Comparison of ENCODE assay signal across 29 cellular contexts in genomic region chr2:25829377-25829704, GRCh38. TPM values are rescaled to one million over a fixed set of nuclear protein-coding genes. Genes with fewer than 3 reads are reported as not detected.
DNase-seq lines count a peak whose midpoint lies in the region; ATAC-seq and TF ChIP-seq lines count a peak whose summit lies in the region.
"Had no signal": no experiment of that assay in that cellular context is flagged by ENCODE, and none has a peak within 500 bp of the region (broad histone marks: within the 10 kb centered on the region; RNA-seq: fewer than 3 reads in every experiment).

No MANE protein-coding gene starts in this region.

- H3K36me3 Mint-ChIP-seq in activated T-cell treated with anti-CD3 and anti-CD28 coated beads, Interleukin-2, amount 50 U/mL, for 24 hours (ENCODE audit: low read depth), result peaks cover 56% of the 10 kb centered on the region
- peaks cover 40% of the 10 kb centered on the region for H3K36me3 Mint-ChIP-seq in activated naive CD8-positive, alpha-beta T cell treated with anti-CD3 and anti-CD28 coated beads, Interleukin-2, amount 50 U/mL, for 24 hours (ENCODE audit: low read depth)
- peaks cover 11% of the 10 kb centered on the region for H3K36me3 Mint-ChIP-seq in chondrocyte (ENCODE audit: low read depth)

- H3K9ac ChIP-seq in subcutaneous abdominal adipose tissue (ENCODE audit: low read length in 5 of 5), result peak overlapping the region in 2 of 5 donors; percentile 50 to 68
- H3K9ac ChIP-seq: BLaER1, GM23248 had no signal

- H3K27ac Mint-ChIP-seq in activated T-cell treated with anti-CD3 and anti-CD28 coated beads, Interleukin-2, amount 50 U/mL, for 24 hours, result peak overlapping the region; percentile 81
- H3K27ac Mint-ChIP-seq in activated naive CD8-positive, alpha-beta T cell treated with anti-CD3 and anti-CD28 coated beads, Interleukin-2, amount 50 U/mL, for 24 hours, result peak overlapping the region; percentile 76
- no peak overlapping the region for H3K27ac Mint-ChIP-seq in chondrocyte (ENCODE audit: unreplicated experiment)
- H3K27ac Mint-ChIP-seq: memory B cell, type B pancreatic cell had no signal

- no peak for TF ChIP-seq CTCF in fibroblast of villous mesenchyme (IDR thresholded peaks at IDR 0.05; ENCODE audit: insufficient read depth, low read depth, low read length)
- TF ChIP-seq CTCF in chondrocyte (IDR thresholded peaks at IDR 0.05), result no peak

- intact Hi-C loops in sciatic nerve (cut with DNase I), result no loop called here

- H3K4me1 Mint-ChIP-seq in activated T-cell treated with anti-CD3 and anti-CD28 coated beads, Interleukin-2, amount 50 U/mL, for 24 hours (ENCODE audit: low read depth), result peaks cover 78% of the 10 kb centered on the region
- H3K4me1 Mint-ChIP-seq in activated naive CD8-positive, alpha-beta T cell treated with anti-CD3 and anti-CD28 coated beads, Interleukin-2, amount 50 U/mL, for 24 hours, result peaks cover 85% of the 10 kb centered on the region
- H3K4me1 Mint-ChIP-seq in chondrocyte (ENCODE audit: low read depth), result peaks cover 10% of the 10 kb centered on the region

- H3K4me1 ChIP-seq in subcutaneous abdominal adipose tissue (ENCODE audit: control insufficient read depth in 5 of 5, insufficient read depth in 5 of 5, low read length in 5 of 5), result peaks cover 3 to 15% (median 15%) of the 10 kb centered on the region in 5 donors
- H3K4me1 ChIP-seq: BLaER1, gastroesophageal sphincter, SJCRH30 had no signal

- H3K4me3 Mint-ChIP-seq in activated T-cell treated with anti-CD3 and anti-CD28 coated beads, Interleukin-2, amount 50 U/mL, for 24 hours, result no peak overlapping the region
- H3K4me3 Mint-ChIP-seq in activated naive CD8-positive, alpha-beta T cell treated with anti-CD3 and anti-CD28 coated beads, Interleukin-2, amount 50 U/mL, for 24 hours, result peak overlapping the region; percentile 52
- no peak overlapping the region for H3K4me3 Mint-ChIP-seq in chondrocyte (ENCODE audit: unreplicated experiment)
- H3K4me3 Mint-ChIP-seq: memory B cell, type B pancreatic cell had no signal

- no peak for DNase-seq in activated T-cell treated with anti-CD3 and anti-CD28 coated beads, Interleukin-2, amount 50 U/mL, for 24 hours
- DNase-seq in activated T-cell treated with anti-CD3 and anti-CD28 coated beads, Interleukin-2, amount 50 U/mL, for 1 hour, result no peak
- DNase-seq in activated naive CD8-positive, alpha-beta T cell treated with anti-CD3 and anti-CD28 coated beads, Interleukin-2, amount 50 U/mL, for 24 hours, result no peak
- DNase-seq in fibroblast of villous mesenchyme (ENCODE audit: low read depth) (peak; percentile 49), DMS79 treated with DMSO at 0.1 percent for 48 hours (lab: John Stamatoyannopoulos, UW) (no peak), chondrocyte (ENCODE audit: low spot score) (no peak), sciatic nerve (ENCODE audit: low spot score) (no peak)
- DNase-seq: activated CD4-positive, alpha-beta T cell treated with anti-CD3 and anti-CD28 coated beads for 4 hours; activated effector memory CD4-positive, alpha-beta T cell treated with anti-CD3 and anti-CD28 coated beads, Interleukin-2, amount 50 U/mL, for 16 hours; anterior cingulate cortex; caudate nucleus; GM23248; kidney; NCI-H1417; NCI-H2107; nucleus accumbens; Peyer's patch; retina; SJCRH30; stimulated activated CD4-positive, alpha-beta T cell treated with anti-CD3 and anti-CD28 coated beads, Interleukin-4, amount 100 ng/mL, for 24 hours; stomach; T-helper 1 cell had no signal

- no peaks in the 10 kb centered on the region for H3K9me3 Mint-ChIP-seq in activated T-cell treated with anti-CD3 and anti-CD28 coated beads, Interleukin-2, amount 50 U/mL, for 24 hours
- H3K9me3 Mint-ChIP-seq in activated naive CD8-positive, alpha-beta T cell treated with anti-CD3 and anti-CD28 coated beads, Interleukin-2, amount 50 U/mL, for 24 hours, result no peaks in the 10 kb centered on the region
- H3K9me3 Mint-ChIP-seq in chondrocyte (ENCODE audit: low read depth), result peaks cover 16% of the 10 kb centered on the region

- H3K9me3 ChIP-seq in subcutaneous abdominal adipose tissue (ENCODE audit: control insufficient read depth in 5 of 5, low read length in 5 of 5), result peaks cover 0 to 12% (median 5%) of the 10 kb centered on the region in 5 donors
- H3K9me3 ChIP-seq: Peyer's patch, SJCRH30 had no signal

- H3K27me3 Mint-ChIP-seq in activated T-cell treated with anti-CD3 and anti-CD28 coated beads, Interleukin-2, amount 50 U/mL, for 24 hours, result no peaks in the 10 kb centered on the region
- H3K27me3 Mint-ChIP-seq in activated naive CD8-positive, alpha-beta T cell treated with anti-CD3 and anti-CD28 coated beads, Interleukin-2, amount 50 U/mL, for 24 hours, result no peaks in the 10 kb centered on the region
- no peaks in the 10 kb centered on the region for H3K27me3 Mint-ChIP-seq in chondrocyte (ENCODE audit: low read depth)
- H3K27me3 Mint-ChIP-seq: memory B cell, type B pancreatic cell had no signal

- no peak for ATAC-seq in activated naive CD8-positive, alpha-beta T cell treated with anti-CD3 and anti-CD28 coated beads, Interleukin-2, amount 50 U/mL, for 24 hours
- ATAC-seq in sciatic nerve, result no peak
- ATAC-seq: gastroesophageal sphincter had no signal

- H3K4me3 ChIP-seq in fibroblast of villous mesenchyme (ENCODE audit: low read depth, low read length), result no peak overlapping the region
- H3K4me3 ChIP-seq in subcutaneous abdominal adipose tissue (ENCODE audit: low read depth in 1 of 5, low read length in 5 of 5), result no peak overlapping the region
- H3K4me3 ChIP-seq: BLaER1, gastroesophageal sphincter, GM23248, Peyer's patch, SJCRH30, stomach had no signal

- H3K36me3 ChIP-seq in subcutaneous abdominal adipose tissue (ENCODE audit: control insufficient read depth in 5 of 5, insufficient read depth in 5 of 5, low read length in 5 of 5), result peaks cover 0 to 7% (median 4%) of the 10 kb centered on the region in 5 donors
- H3K36me3 ChIP-seq: Peyer's patch had no signal

- no peaks in the 10 kb centered on the region for H3K27me3 ChIP-seq in subcutaneous abdominal adipose tissue (ENCODE audit: control insufficient read depth in 5 of 5, insufficient read depth in 4 of 5, low read length in 5 of 5)
- H3K27me3 ChIP-seq: BLaER1, gastroesophageal sphincter, Peyer's patch, SJCRH30, stomach had no signal

- peak overlapping the region; percentile 83 for H3K27ac ChIP-seq in subcutaneous abdominal adipose tissue (ENCODE audit: low read depth, low read length)
- H3K27ac ChIP-seq: BLaER1, epithelial cell of prostate, gastroesophageal sphincter, GM23248, HL-60, SJCRH30 had no signal

RNA-seq across cellular contexts. Expression of gene ASXL2, which starts 48.9 kb away (rescaled TPM):
- total RNA-seq in fibroblast of villous mesenchyme (10.3 and 13.8 TPM in 2 replicates), chondrocyte (24.7 to 31.9 TPM (median 27.1 TPM) in 3 replicates), sciatic nerve (41.2 TPM)
